In genomic region chr3:171416666-171417065, GRCh38 we compare ENCODE assay signal across 30 cellular contexts.
"Had no signal": no experiment of that assay in that cellular context is flagged by ENCODE, and none has a peak within 500 bp of the region (broad histone marks: within the 10 kb centered on the region; RNA-seq: fewer than 3 reads in every experiment).

No MANE protein-coding gene starts in this region.

- FAIRE-seq: TTC549 had no signal

- DNase-seq: activated CD4-positive, alpha-beta T cell treated with anti-CD3 and anti-CD28 coated beads for 48 hours; activated CD4-positive, alpha-beta T cell treated with anti-CD3 and anti-CD28 coated beads, Interleukin-2, amount 50 U/mL, for 4 hours; activated CD8-positive, alpha-beta T cell treated with anti-CD3 and anti-CD28 coated beads for 36 hours; activated effector memory CD4-positive, alpha-beta T cell treated with anti-CD3 and anti-CD28 coated beads, Interleukin-2, amount 50 U/mL, for 16 hours; activated naive CD4-positive, alpha-beta T cell; activated naive CD4-positive, alpha-beta T cell treated with anti-CD3 and anti-CD28 coated beads, Interleukin-2, amount 50 U/mL, for 16 hours; activated naive CD8-positive, alpha-beta T cell treated with anti-CD3 and anti-CD28 coated beads for 36 hours; activated T-cell treated with anti-CD3 and anti-CD28 coated beads, Interleukin-2, amount 50 U/mL, for 1 hour; activated T-cell treated with anti-CD3 and anti-CD28 coated beads, Interleukin-2, amount 50 U/mL, for 72 hours; amniotic stem cell; aorta; cerebellar nuclear complex; Kasumi-1; MG63; NCI-H1048; NCI-H1436 treated with DMSO at 0.1 percent for 48 hours; NCI-H1694 treated with DMSO at 0.1 percent for 48 hours; NCI-H2029; NCI-H345; NCI-H524 treated with DMSO at 0.1 percent for 48 hours; PC-3; Peyer's patch; RPMI8226; SHP77 treated with DMSO at 0.1 percent for 48 hours; SW 1271 had no signal

- ATAC-seq: activated CD4-positive, CD25-positive, alpha-beta regulatory T cell treated with anti-CD3 and anti-CD28 coated beads, Interleukin-2, amount 50 U/mL, for 24 hours; activated CD8-positive, alpha-beta T cell treated with anti-CD3 and anti-CD28 coated beads for 36 hours; activated T-cell treated with anti-CD3 and anti-CD28 coated beads, Interleukin-2, amount 50 U/mL, for 72 hours; activated T-helper 17 cell treated with anti-CD3 and anti-CD28 coated beads, Interleukin-2, amount 50 U/mL, for 72 hours; PC-3; WTC11 had no signal

- H3K27ac ChIP-seq: breast epithelium had no signal
